In genomic region chr4:113574636-113575103, GRCh38 we compare ENCODE assay signal across 9 cellular contexts.
DNase-seq lines count a peak whose midpoint lies in the region; TF ChIP-seq lines count a peak whose summit lies in the region.
"Had no signal": no experiment of that assay in that cellular context is flagged by ENCODE, and none has a peak within 500 bp of the region (broad histone marks: within the 10 kb centered on the region; RNA-seq: fewer than 3 reads in every experiment).

No MANE protein-coding gene starts in this region.

- POLR2A ChIA-PET in HEK293T (lab: Yijun Ruan, JAX): no interaction called here

- H3K4me3 ChIP-seq in astrocyte of the cerebellum (ENCODE audit: low read depth, low read length) (no peak overlapping the region), right atrium auricular region (no peak overlapping the region), prostate gland (no peak overlapping the region)

- H3K4me1 ChIP-seq in right atrium auricular region (peaks cover 0 to 36% of the 10 kb centered on the region in 2 donors), prostate gland (replicated peaks) (no peaks in the 10 kb centered on the region)

- peak overlapping the region; percentile 59 to 64 for H3K27ac ChIP-seq in right atrium auricular region
- no peak overlapping the region for H3K27ac ChIP-seq in prostate gland

- intact Hi-C loops in prostate gland (cut with DNase I): no loop called here

- TF ChIP-seq POLR2A in prostate gland (IDR thresholded peaks at IDR 0.05): no peak

- TF ChIP-seq CTCF in astrocyte of the cerebellum (IDR thresholded peaks at IDR 0.05; ENCODE audit: low read depth, low read length, missing control alignments): no peak
- TF ChIP-seq CTCF in right atrium auricular region (IDR thresholded peaks at IDR 0.05): no peak
- no peak for TF ChIP-seq CTCF in prostate gland (IDR thresholded peaks at IDR 0.05)

- in situ Hi-C loops in astrocyte of the cerebellum (cut with HindIII; ENCODE audit: low sequenced_read_pairs): no loop called here

- H3K27me3 ChIP-seq in right atrium auricular region (no peaks in the 10 kb centered on the region), prostate gland (replicated peaks; ENCODE audit: insufficient read depth) (no peaks in the 10 kb centered on the region)

- DNase-seq in HEK293T (ENCODE audit: extremely low spot score) (no peak), astrocyte of the cerebellum (ENCODE audit: low read depth) (peak; percentile 73), right atrium auricular region (ENCODE audit: low spot score) (no peak), smooth muscle cell of the brain vasculature (ENCODE audit: low read depth, low spot score) (peak; percentile 37), midbrain (lab: John Stamatoyannopoulos, UW) (no peak), occipital lobe (lab: John Stamatoyannopoulos, UW) (no peak), prostate gland (ENCODE audit: low spot score) (no peak)
- no peak for DNase-seq in stimulated activated naive CD4-positive, alpha-beta T cell treated with Interleukin-2 at 50 U/mL for 16 hours (lab: John Stamatoyannopoulos, UW)
- DNase-seq: T-cell had no signal

- H3K9me3 ChIP-seq in right atrium auricular region (no peaks in the 10 kb centered on the region), prostate gland (no peaks in the 10 kb centered on the region)

- H3K36me3 ChIP-seq in right atrium auricular region: no peaks in the 10 kb centered on the region
- H3K36me3 ChIP-seq in prostate gland: no peaks in the 10 kb centered on the region

- CTCF ChIA-PET in HEK293T (lab: Yijun Ruan, JAX): no interaction called here

- WGBS in prostate gland: 19% methylated on average over 1 of the region's 1 CpG

TF ChIP-seq in HEK293T, 16 proteins besides CTCF, POLR2A, EP300 and RAD21:
- TF ChIP-seq, protein P1, sequence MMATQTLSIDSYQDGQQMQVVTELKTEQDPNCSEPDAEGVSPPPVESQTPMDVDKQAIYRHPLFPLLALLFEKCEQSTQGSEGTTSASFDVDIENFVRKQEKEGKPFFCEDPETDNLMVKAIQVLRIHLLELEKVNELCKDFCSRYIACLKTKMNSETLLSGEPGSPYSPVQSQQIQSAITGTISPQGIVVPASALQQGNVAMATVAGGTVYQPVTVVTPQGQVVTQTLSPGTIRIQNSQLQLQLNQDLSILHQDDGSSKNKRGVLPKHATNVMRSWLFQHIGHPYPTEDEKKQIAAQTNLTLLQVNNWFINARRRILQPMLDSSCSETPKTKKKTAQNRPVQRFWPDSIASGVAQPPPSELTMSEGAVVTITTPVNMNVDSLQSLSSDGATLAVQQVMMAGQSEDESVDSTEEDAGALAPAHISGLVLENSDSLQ (IDR thresholded peaks at IDR 0.05): peak; percentile 50
- TF ChIP-seq ARNT (IDR thresholded peaks at IDR 0.05) (no peak), FOXM1 (IDR thresholded peaks at IDR 0.05; ENCODE audit: borderline replicate concordance) (no peak), NFRKB (IDR thresholded peaks at IDR 0.05) (no peak), CTBP1 (IDR thresholded peaks at IDR 0.05; ENCODE audit: borderline replicate concordance) (no peak), L3MBTL2 (conservative IDR thresholded peaks at IDR 0.05) (no peak), ZNF384 (IDR thresholded peaks at IDR 0.05) (peak; percentile 37; the same call in 1 of the 2 replicates)

Comparison
In these comparisons a context has a peak if more than half of its experiments do, and no peak if none do; other contexts are left out.
1. DNase-seq: peak in astrocyte of the cerebellum (single experiment) and smooth muscle cell of the brain vasculature (single experiment); none in HEK293T (single experiment), right atrium auricular region (single experiment), midbrain (single experiment), stimulated activated naive CD4-positive, alpha-beta T cell treated with Interleukin-2 at 50 U/mL for 16 hours (single experiment), occipital lobe (single experiment) and prostate gland (single experiment).
2. H3K27ac ChIP-seq: peak in right atrium auricular region (2 of 2); none in prostate gland (0 of 2).